14 cellular contexts compared by ENCODE assay signal in genomic region chr16:75287708-75288107, GRCh38. TPM values are rescaled to one million over a fixed set of nuclear protein-coding genes. Genes with fewer than 3 reads are reported as not detected.
A peak's percentile ranks its signal among the peaks of the same experiment; 100 is the strongest.
DNase-seq lines count a peak whose midpoint lies in the region; ATAC-seq and TF ChIP-seq lines count a peak whose summit lies in the region.
"Had no signal": no experiment of that assay in that cellular context is flagged by ENCODE, and none has a peak within 500 bp of the region (broad histone marks: within the 10 kb centered on the region; RNA-seq: fewer than 3 reads in every experiment).

No MANE protein-coding gene starts in this region.

- H3K27ac Mint-ChIP-seq in stimulated activated effector memory CD8-positive, alpha-beta T cell treated with anti-CD3 and anti-CD28 coated beads, Interleukin-12 subunit alpha, Interleukin-12 subunit beta, amount 100 ng/mL, for 72 hours = peak overlapping the region; percentile 57

- CTCF ChIA-PET in RWPE1 (lab: Yijun Ruan, JAX) = no interaction called here

- DNase-seq in HUDEP-2 (lab: John Stamatoyannopoulos, UW; ENCODE audit: unreplicated experiment in 76 of 76) (peak in 75 of 76 experiments; percentile 23 to 95 (median 87)), RWPE1 (ENCODE audit: low spot score) (no peak), foreskin keratinocyte (no peak), uterus (no peak), GM20000 (ENCODE audit: low spot score) (no peak)
- no peak for DNase-seq in stimulated activated effector memory CD8-positive, alpha-beta T cell treated with anti-CD3 and anti-CD28 coated beads, Interleukin-12 subunit alpha, Interleukin-12 subunit beta, amount 100 ng/mL, for 72 hours (ENCODE audit: low spot score in 2 of 2)
- DNase-seq: activated CD4-positive, alpha-beta T cell treated with anti-CD3 and anti-CD28 coated beads, Interleukin-2, amount 50 U/mL, for 48 hours; dorsolateral prefrontal cortex; NCI-H1417 treated with DMSO at 0.1 percent for 48 hours; NCI-H774 had no signal

- TF ChIP-seq POLR2A in uterus (IDR thresholded peaks at IDR 0.05) = no peak

- no peaks in the 10 kb centered on the region for H3K36me3 ChIP-seq in uterus

- H3K4me1 ChIP-seq in foreskin keratinocyte (peaks cover 21% of the 10 kb centered on the region), uterus (no peaks in the 10 kb centered on the region)

- H3K27me3 ChIP-seq in foreskin keratinocyte (no peaks in the 10 kb centered on the region), uterus (no peaks in the 10 kb centered on the region)
- H3K27me3 ChIP-seq: dorsolateral prefrontal cortex, esophagus muscularis mucosa had no signal

- ATAC-seq in foreskin keratinocyte = peak; percentile 4
- ATAC-seq in stimulated activated effector memory CD8-positive, alpha-beta T cell treated with anti-CD3 and anti-CD28 coated beads, Interleukin-12 subunit alpha, Interleukin-12 subunit beta, amount 100 ng/mL, for 72 hours = no peak
- no peak for ATAC-seq in HG03378 (IDR thresholded peaks at IDR 0.05; ENCODE audit: unreplicated experiment)

- H3K4me3 Mint-ChIP-seq in stimulated activated effector memory CD8-positive, alpha-beta T cell treated with anti-CD3 and anti-CD28 coated beads, Interleukin-12 subunit alpha, Interleukin-12 subunit beta, amount 100 ng/mL, for 72 hours = no peak overlapping the region

- H3K9me3 Mint-ChIP-seq in stimulated activated effector memory CD8-positive, alpha-beta T cell treated with anti-CD3 and anti-CD28 coated beads, Interleukin-12 subunit alpha, Interleukin-12 subunit beta, amount 100 ng/mL, for 72 hours = no peaks in the 10 kb centered on the region
- H3K9me3 Mint-ChIP-seq: stimulated activated naive CD8-positive, alpha-beta T cell treated with anti-CD3 and anti-CD28 coated beads, Interleukin-15, Interleukin-2, amounts not matched to agents 100 ng/mL and 50 ng/mL, for 24 hours had no signal

- no peak for TF ChIP-seq CTCF in RWPE1 (conservative IDR thresholded peaks at IDR 0.05; ENCODE audit: low read depth)
- no peak for TF ChIP-seq CTCF in foreskin keratinocyte (conservative IDR thresholded peaks at IDR 0.05)
- TF ChIP-seq CTCF in uterus (IDR thresholded peaks at IDR 0.05) = no peak
- TF ChIP-seq CTCF in GM20000 (IDR thresholded peaks at IDR 0.05; ENCODE audit: extremely low read depth, missing control alignments) = no peak

- intact Hi-C loops in uterus (cut with DNase I; ENCODE audit: low total_unique reads) = no loop called here

- peaks cover 22% of the 10 kb centered on the region for H3K4me1 Mint-ChIP-seq in stimulated activated effector memory CD8-positive, alpha-beta T cell treated with anti-CD3 and anti-CD28 coated beads, Interleukin-12 subunit alpha, Interleukin-12 subunit beta, amount 100 ng/mL, for 72 hours

- POLR2A ChIA-PET in RWPE1 (lab: Yijun Ruan, JAX; ENCODE audit: low non-redundant PET) = no interaction called here

- H3K4me3 ChIP-seq in uterus = no peak overlapping the region
- H3K4me3 ChIP-seq: dorsolateral prefrontal cortex, esophagus muscularis mucosa, PC-9 had no signal

- peaks cover 31% of the 10 kb centered on the region for H3K36me3 Mint-ChIP-seq in stimulated activated effector memory CD8-positive, alpha-beta T cell treated with anti-CD3 and anti-CD28 coated beads, Interleukin-12 subunit alpha, Interleukin-12 subunit beta, amount 100 ng/mL, for 72 hours

- H3K9me3 ChIP-seq in uterus = no peaks in the 10 kb centered on the region
- H3K9me3 ChIP-seq: esophagus muscularis mucosa had no signal

- H3K27ac ChIP-seq in RWPE1 (peak overlapping the region; percentile 59), foreskin keratinocyte (no peak overlapping the region), uterus (no peak overlapping the region)
- H3K27ac ChIP-seq: dorsolateral prefrontal cortex, PC-9 had no signal

RNA-seq across cellular contexts. Expression of gene BCAR1, which starts 36.3 kb away (rescaled TPM):
- 78.2 and 80.5 TPM in 2 replicates for total RNA-seq in foreskin keratinocyte
- polyA plus RNA-seq in foreskin keratinocyte = 71.8 and 72.2 TPM in 2 replicates
- total RNA-seq in uterus = 100 to 1,000 TPM in 1 of 4 donors, 10 to 100 TPM in 3; 42.8 to 104 (median 47.2) TPM

Comparison
In these comparisons a context has a peak if more than half of its experiments do, and no peak if none do; other contexts are left out.
1. DNase-seq: peak in HUDEP-2 (75 of 76); none in RWPE1 (single experiment), foreskin keratinocyte (0 of 2), stimulated activated effector memory CD8-positive, alpha-beta T cell treated with anti-CD3 and anti-CD28 coated beads, Interleukin-12 subunit alpha, Interleukin-12 subunit beta, amount 100 ng/mL, for 72 hours (0 of 2), uterus (0 of 2) and GM20000 (single experiment).